ENCODE assay signal across 19 cellular contexts in genomic region chr7:5214236-5214635, GRCh38.
"Had no signal": no experiment of that assay in that cellular context is flagged by ENCODE, and none has a peak within 500 bp of the region (broad histone marks: within the 10 kb centered on the region; RNA-seq: fewer than 3 reads in every experiment).

No MANE protein-coding gene starts in this region.

- H2AFZ ChIP-seq: hepatocyte had no signal

- H3K27me3 Mint-ChIP-seq: stimulated activated memory B cell treated with anti-CD40 and anti-IgM and Interleukin-4, amounts not matched to agents 10 μg/mL and 1 μg/mL and 100 μg/mL, for 72 hours; stimulated activated naive CD8-positive, alpha-beta T cell treated with anti-CD3 and anti-CD28 coated beads, Interleukin-15, Interleukin-2, amounts not matched to agents 100 ng/mL and 50 ng/mL, for 24 hours had no signal

- H3K27ac Mint-ChIP-seq: mesothelial cell of epicardium; natural killer cell; stimulated activated memory B cell treated with anti-CD40 and anti-IgM and Interleukin-4, amounts not matched to agents 10 μg/mL and 1 μg/mL and 100 μg/mL, for 72 hours; stimulated activated naive CD8-positive, alpha-beta T cell treated with anti-CD3 and anti-CD28 coated beads, Interleukin-15, Interleukin-2, amounts not matched to agents 100 ng/mL and 50 ng/mL, for 24 hours had no signal

- H3K9me3 ChIP-seq: right atrium auricular region, tibial artery, upper lobe of left lung had no signal

- H3K4me3 ChIP-seq: coronary artery, hepatocyte, right atrium auricular region, tibial artery, upper lobe of left lung had no signal

- FAIRE-seq: endothelial cell of umbilical vein had no signal

- H3K4me3 Mint-ChIP-seq: endodermal cell; mesothelial cell of epicardium; natural killer cell; stimulated activated memory B cell treated with anti-CD40 and anti-IgM and Interleukin-4, amounts not matched to agents 10 μg/mL and 1 μg/mL and 100 μg/mL, for 72 hours; stimulated activated naive CD8-positive, alpha-beta T cell treated with anti-CD3 and anti-CD28 coated beads, Interleukin-15, Interleukin-2, amounts not matched to agents 100 ng/mL and 50 ng/mL, for 24 hours had no signal

- DNase-seq: caudate nucleus; effector CD4-positive, alpha-beta T cell; endodermal cell; erythroblast; foreskin melanocyte; kidney glomerular epithelial cell; natural killer cell; stimulated activated CD4-positive, alpha-beta T cell treated with anti-CD3 and anti-CD28 coated beads, Interleukin-15, amount 100 ng/mL, for 24 hours; stimulated activated CD4-positive, alpha-beta T cell treated with anti-CD3 and anti-CD28 coated beads, Interleukin-1b, Interleukin-23, amount 100 ng/mL, for 48 hours; stimulated activated CD4-positive, alpha-beta T cell treated with anti-CD3 and anti-CD28 coated beads, Interleukin-4, amount 100 ng/mL, for 24 hours; upper lobe of left lung had no signal

- H3K9me3 Mint-ChIP-seq: endodermal cell; mesothelial cell of epicardium; natural killer cell; stimulated activated memory B cell treated with anti-CD40 and anti-IgM and Interleukin-4, amounts not matched to agents 10 μg/mL and 1 μg/mL and 100 μg/mL, for 72 hours; stimulated activated naive CD8-positive, alpha-beta T cell treated with anti-CD3 and anti-CD28 coated beads, Interleukin-15, Interleukin-2, amounts not matched to agents 100 ng/mL and 50 ng/mL, for 24 hours had no signal

- H3K27ac ChIP-seq: coronary artery, hepatocyte, right atrium auricular region, tibial artery, upper lobe of left lung had no signal

- H3K4me1 ChIP-seq: tibial artery had no signal

- H3K4me2 ChIP-seq: hepatocyte had no signal

- H3K27me3 ChIP-seq: hepatocyte, right atrium auricular region, tibial artery, upper lobe of left lung had no signal

- H3K4me1 Mint-ChIP-seq: endodermal cell had no signal
